Comparison of ENCODE assay signal across 1 cellular context in genomic region chr2:161983010-161983651, GRCh38.
TF ChIP-seq lines count a peak whose summit lies in the region.

No MANE protein-coding gene starts in this region.

TF ChIP-seq in GM12878, 131 proteins besides CTCF, POLR2A, EP300 and RAD21:
- TF ChIP-seq RUNX3 (IDR thresholded peaks at IDR 0.05; ENCODE audit: low read length) = no peak
- no peak for TF ChIP-seq IRF3 (IDR thresholded peaks at IDR 0.05)
- no peak for TF ChIP-seq STAT3 (IDR thresholded peaks at IDR 0.05; ENCODE audit: low read depth, low read length)
- no peak for TF ChIP-seq JUND (IDR thresholded peaks at IDR 0.05; ENCODE audit: low read depth, low read length)
- TF ChIP-seq CHD2 (IDR thresholded peaks at IDR 0.05; ENCODE audit: borderline replicate concordance, low read depth, low read length) = no peak
- TF ChIP-seq FOXM1 (IDR thresholded peaks at IDR 0.05; ENCODE audit: low read depth, low read length) = no peak
TF ChIP-seq in GM12878: peak in this region for 0.
